1 cellular context compared by ENCODE assay signal in genomic region chr3:73577704-73578103, GRCh38.
A peak's percentile ranks its signal among the peaks of the same experiment; 100 is the strongest.
TF ChIP-seq lines count a peak whose summit lies in the region.

No MANE protein-coding gene starts in this region.

TF ChIP-seq in Ishikawa, 13 proteins besides CTCF, POLR2A, EP300 and RAD21 (continued from another document):
- peak; percentile 57 for TF ChIP-seq REST (IDR thresholded peaks at IDR 0.05; ENCODE audit: low read depth)
